8 cellular contexts compared by ENCODE assay signal in the genomic region with DNA sequence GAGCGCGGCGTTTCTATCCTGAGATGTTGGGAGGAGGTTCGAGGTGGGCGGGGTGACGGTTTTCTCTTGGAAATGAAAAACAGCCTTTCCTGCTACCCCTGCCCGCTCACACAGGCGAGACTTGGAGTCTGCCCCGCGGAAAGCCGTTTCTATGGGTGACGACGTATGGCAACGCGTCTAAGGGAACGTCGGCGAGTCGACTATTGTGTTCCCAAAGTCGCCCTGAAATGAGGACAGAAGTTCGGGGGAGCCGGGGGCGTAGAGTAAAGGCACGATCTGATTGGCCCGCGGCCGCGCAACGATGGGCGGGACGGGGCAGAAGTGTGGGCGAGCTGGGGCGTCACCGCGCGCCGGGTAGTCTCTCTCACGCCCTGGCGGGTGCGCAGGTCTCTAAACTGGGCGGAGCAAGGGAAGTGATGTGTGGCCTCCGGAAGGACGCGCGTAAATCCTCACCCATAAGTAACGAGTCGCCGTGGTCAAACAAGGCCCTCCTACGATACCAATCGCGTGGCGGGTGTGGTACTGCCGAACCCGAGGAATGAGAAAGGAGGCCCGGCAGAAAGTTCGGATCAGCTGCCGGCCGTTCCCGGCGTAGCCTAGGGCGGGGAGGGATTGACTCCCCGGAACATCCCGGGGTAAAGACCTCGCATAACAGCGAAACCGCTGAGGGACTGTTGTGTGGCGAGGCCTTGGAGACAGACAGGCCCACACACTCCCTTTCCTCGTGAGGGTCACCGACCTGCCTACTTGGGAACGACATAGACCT.
DNase-seq lines count a peak whose midpoint lies in the region; ATAC-seq lines count a peak whose summit lies in the region.

No MANE protein-coding gene starts in this region.

- no peaks in the 10 kb centered on the region for H3K27me3 Mint-ChIP-seq in activated CD4-positive, alpha-beta T cell treated with anti-CD3 and anti-CD28 coated beads, Interleukin-2, amount 10 ng/mL, durations not matched to agents 7 days and 5 days

- H3K4me3 Mint-ChIP-seq in activated CD4-positive, alpha-beta T cell treated with anti-CD3 and anti-CD28 coated beads, Interleukin-2, amount 10 ng/mL, durations not matched to agents 7 days and 5 days: peak overlapping the region; percentile 93

- peak; percentile 98 for ATAC-seq in GM19351 (IDR thresholded peaks at IDR 0.05; ENCODE audit: unreplicated experiment)
- peak; percentile 94 for ATAC-seq in HG03520 (IDR thresholded peaks at IDR 0.05; ENCODE audit: unreplicated experiment)

- CTCF ChIA-PET in activated CD4-positive, alpha-beta T cell treated with anti-CD3 and anti-CD28 coated beads, Interleukin-2, amount 10 ng/mL, durations not matched to agents 7 days and 5 days (lab: Charles Lee): no interaction called here

- H3K4me1 Mint-ChIP-seq in activated CD4-positive, alpha-beta T cell treated with anti-CD3 and anti-CD28 coated beads, Interleukin-2, amount 10 ng/mL, durations not matched to agents 7 days and 5 days: peaks cover 19% of the 10 kb centered on the region

- POLR2A ChIA-PET in activated CD4-positive, alpha-beta T cell treated with anti-CD3 and anti-CD28 coated beads, Interleukin-2, amount 10 ng/mL, durations not matched to agents 7 days and 5 days (lab: Charles Lee): interaction anchor here (1.4 kb wide), 1 partner anchor 226 kb away, joined by 4 read pairs; a partner anchor contains a TSS

- H3K27ac Mint-ChIP-seq in activated CD4-positive, alpha-beta T cell treated with anti-CD3 and anti-CD28 coated beads, Interleukin-2, amount 10 ng/mL, durations not matched to agents 7 days and 5 days: peak overlapping the region; percentile 97

- peaks cover 6% of the 10 kb centered on the region for H3K36me3 Mint-ChIP-seq in activated CD4-positive, alpha-beta T cell treated with anti-CD3 and anti-CD28 coated beads, Interleukin-2, amount 10 ng/mL, durations not matched to agents 7 days and 5 days (ENCODE audit: low read depth)

- DNase-seq in C1 segment of cervical spinal cord (lab: John Stamatoyannopoulos, UW) (peak; percentile 61 to 98 (median 94)), NCI-H526 treated with DMSO at 0.1 percent for 48 hours (lab: John Stamatoyannopoulos, UW) (peak; percentile 92), cortex of kidney (lab: John Stamatoyannopoulos, UW) (peak; percentile 67), left kidney (ENCODE audit: low read depth, low spot score) (peak; percentile 99)
- DNase-seq in activated CD4-positive, alpha-beta T cell treated with anti-CD3 and anti-CD28 coated beads, Interleukin-2, amount 10 ng/mL, durations not matched to agents 7 days and 5 days: peak; percentile 97
- DNase-seq in stimulated activated CD4-positive, alpha-beta T cell treated with anti-CD3 and anti-CD28 coated beads, Interleukin-1b, Interleukin-23, amount 100 ng/mL, for 48 hours: peak; percentile 98

- H3K9me3 Mint-ChIP-seq in activated CD4-positive, alpha-beta T cell treated with anti-CD3 and anti-CD28 coated beads, Interleukin-2, amount 10 ng/mL, durations not matched to agents 7 days and 5 days: peaks cover 2% of the 10 kb centered on the region

Comparison
In these comparisons a context has a peak if more than half of its experiments do, and no peak if none do; other contexts are left out.
1. Peak in every context shown above with its lines: DNase-seq and ATAC-seq.